ENCODE assay signal across 1 cellular context in genomic region chr10:35911954-35912353, GRCh38.
TF ChIP-seq lines count a peak whose summit lies in the region.

No MANE protein-coding gene starts in this region.

TF ChIP-seq in GM23338, 12 proteins besides CTCF, POLR2A, EP300 and RAD21 (continued from another document):
- no peak for TF ChIP-seq ZNF462 (CRISPR knock-in tag; IDR thresholded peaks at IDR 0.05)
